Comparison of ENCODE assay signal across 24 cellular contexts in genomic region chr11:119026970-119027369, GRCh38. TPM values are rescaled to one million over a fixed set of nuclear protein-coding genes. Genes with fewer than 3 reads are reported as not detected.
DNase-seq lines count a peak whose midpoint lies in the region; FAIRE-seq and TF ChIP-seq lines count a peak whose summit lies in the region.
"Had no signal": no experiment of that assay in that cellular context is flagged by ENCODE, and none has a peak within 500 bp of the region (broad histone marks: within the 10 kb centered on the region; RNA-seq: fewer than 3 reads in every experiment).

No MANE protein-coding gene starts in this region.

- no peak overlapping the region for H2AFZ ChIP-seq in hepatocyte
- H2AFZ ChIP-seq: GM23338, PC-9 had no signal

- FAIRE-seq in D721Med (lab: Jason Lieb, UNC) (no peak), small intestine (lab: Jason Lieb, UNC) (no peak)
- FAIRE-seq: endothelial cell of umbilical vein, GM18507, TTC549 had no signal

- no peak overlapping the region for H3K4me3 ChIP-seq in hepatocyte
- H3K4me3 ChIP-seq in small intestine (ENCODE audit: low read depth in 1 of 2, low read length in 2 of 2): peak overlapping the region in 1 of 2 donors; percentile 87
- H3K4me3 ChIP-seq: GM23338, PC-9, smooth muscle cell, testis had no signal

- H3K4me2 ChIP-seq in hepatocyte: peak overlapping the region; percentile 98
- H3K4me2 ChIP-seq: GM23338, PC-9, smooth muscle cell had no signal

- WGBS in hepatocyte (ENCODE audit: low lambda C conversion rate, missing lambda C conversion rate): 66% methylated on average over 2 of the region's 2 CpGs
- 6 to 56% (median 32%) methylated on average over 2 of the region's 2 CpGs for WGBS in small intestine, 3 donors

- H3K36me3 ChIP-seq in hepatocyte (replicated peaks; ENCODE audit: insufficient read depth, low read depth): no peaks in the 10 kb centered on the region
- peaks cover 3% of the 10 kb centered on the region in 2 donors for H3K36me3 ChIP-seq in small intestine (ENCODE audit: control insufficient read depth in 2 of 2, insufficient read depth in 2 of 2, low read length in 2 of 2)

- POLR2A ChIA-PET in RWPE1 (lab: Yijun Ruan, JAX; ENCODE audit: low non-redundant PET): no interaction called here

- TF ChIP-seq CTCF in D721Med (IDR thresholded peaks at IDR 0.05; ENCODE audit: insufficient read depth, missing control alignments): no peak
- TF ChIP-seq CTCF in RWPE1 (conservative IDR thresholded peaks at IDR 0.05; ENCODE audit: low read depth): no peak
- TF ChIP-seq CTCF in hepatocyte (IDR thresholded peaks at IDR 0.05; ENCODE audit: poor library complexity): no peak

- peaks cover 50% of the 10 kb centered on the region for H3K79me2 ChIP-seq in hepatocyte

- H3K27me3 ChIP-seq in hepatocyte (no peaks in the 10 kb centered on the region), small intestine (ENCODE audit: control insufficient read depth in 2 of 2, insufficient read depth in 2 of 2, low read length in 2 of 2) (no peaks in the 10 kb centered on the region)
- H3K27me3 ChIP-seq: testis had no signal

- DNase-seq in D721Med (ENCODE audit: insufficient read length, low spot score) (peak; percentile 9), RWPE1 (ENCODE audit: low spot score) (no peak), hepatocyte (ENCODE audit: low spot score) (peak; percentile 66), small intestine (peak; percentile 91), iPS-NIHi7 (ENCODE audit: extremely low spot score) (no peak), NCI-H2029 treated with DMSO at 0.1 percent for 48 hours (lab: John Stamatoyannopoulos, UW) (no peak)
- no peak for DNase-seq in activated CD4-positive, alpha-beta T cell treated with anti-CD3 and anti-CD28 coated beads, Interleukin-2, amount 50 U/mL, for 4 hours
- DNase-seq: activated T-cell treated with anti-CD3 and anti-CD28 coated beads, Interleukin-2, amount 50 U/mL, for 24 hours; amygdala; dermis blood vessel endothelial cell; GDM1; glutamatergic neuron; Karpas-422; NCI-H524; NK-92 treated with Interleukin-12 subunit alpha and Interleukin-12 subunit beta, amount 100 ng/mL, for 24 hours; nucleus accumbens; PC-9; T-cell; testis had no signal

- H3K9me2 ChIP-seq in hepatocyte (replicated peaks; ENCODE audit: insufficient read depth): no peaks in the 10 kb centered on the region

- peaks cover 58% of the 10 kb centered on the region for H3K4me1 ChIP-seq in hepatocyte (ENCODE audit: insufficient read depth)
- H3K4me1 ChIP-seq in small intestine (ENCODE audit: control insufficient read depth in 2 of 2, insufficient read depth in 1 of 2, low read depth in 1 of 2, low read length in 1 of 2): peaks cover 2 to 4% of the 10 kb centered on the region in 2 donors

- H3K9me3 ChIP-seq in hepatocyte (ENCODE audit: low read depth) (no peaks in the 10 kb centered on the region), small intestine (ENCODE audit: control insufficient read depth, low read depth) (no peaks in the 10 kb centered on the region)
- H3K9me3 ChIP-seq: testis had no signal

- no peaks in the 10 kb centered on the region for H4K20me1 ChIP-seq in hepatocyte (ENCODE audit: insufficient read depth, poor library complexity, severe bottlenecking)

- H3K27ac ChIP-seq in RWPE1 (peak overlapping the region; percentile 81), hepatocyte (peak overlapping the region; percentile 91), small intestine (ENCODE audit: low read depth in 1 of 2, low read length in 1 of 2) (peak overlapping the region; percentile 64 to 73)
- H3K27ac ChIP-seq: PC-9, testis had no signal

- CTCF ChIA-PET in RWPE1 (lab: Yijun Ruan, JAX): interaction anchor here (0.7 kb wide), 1 partner anchor 8 kb away, joined by 3 read pairs; no protein-coding TSS in a partner anchor

RNA-seq across cellular contexts. Expression of gene SLC37A4, which starts 3.7 kb away (rescaled TPM):
- total RNA-seq in hepatocyte: 68.0 and 87.4 TPM in 2 replicates
- polyA plus RNA-seq in hepatocyte: 63.5 and 82.3 TPM in 2 replicates
- polyA plus RNA-seq in small intestine: 100 to 1,000 TPM in 1 of 3 donors, 10 to 100 TPM in 2; 57.9 to 124 (median 70.0) TPM

RNA-seq across cellular contexts. Expression of gene TRAPPC4, which starts 8.4 kb away (rescaled TPM):
- total RNA-seq in hepatocyte: 78.5 and 96.1 TPM in 2 replicates
- 174 and 175 TPM in 2 replicates for polyA plus RNA-seq in hepatocyte
- 100 to 1,000 TPM in 1 of 3 donors, 10 to 100 TPM in 2; 59.1 to 103 (median 82.5) TPM for polyA plus RNA-seq in small intestine

RNA-seq across cellular contexts. Expression of gene RPS25, which starts 8.8 kb away (rescaled TPM):
- total RNA-seq in hepatocyte: 1,502 and 1,568 TPM in 2 replicates
- polyA plus RNA-seq in hepatocyte: 1,058 and 1,100 TPM in 2 replicates
- 1,000 to 10,000 TPM; 1,321 to 2,444 (median 2,119) TPM for polyA plus RNA-seq in small intestine

RNA-seq across cellular contexts. Expression of gene CENATAC, which starts 29.0 kb away (rescaled TPM):
- 26.2 and 28.2 TPM in 2 replicates for total RNA-seq in hepatocyte
- polyA plus RNA-seq in hepatocyte: 22.6 and 24.5 TPM in 2 replicates
- polyA plus RNA-seq in small intestine: 10 to 100 TPM; 12.9 to 50.1 (median 25.9) TPM

RNA-seq across cellular contexts. Expression of gene HYOU1, which starts 30.0 kb away (rescaled TPM):
- total RNA-seq in hepatocyte: 168 and 197 TPM in 2 replicates
- polyA plus RNA-seq in hepatocyte (122 and 125 TPM in 2 replicates), small intestine (100 to 1,000 TPM in 1 of 3 donors, 10 to 100 TPM in 2; 17.4 to 127 (median 22.7) TPM)

Comparison
In these comparisons a context has a peak if more than half of its experiments do, and no peak if none do; other contexts are left out.
1. DNase-seq: peak in D721Med (single experiment), hepatocyte (single experiment) and small intestine (single experiment); none in RWPE1 (single experiment), iPS-NIHi7 (single experiment), activated CD4-positive, alpha-beta T cell treated with anti-CD3 and anti-CD28 coated beads, Interleukin-2, amount 50 U/mL, for 4 hours (0 of 2) and NCI-H2029 treated with DMSO at 0.1 percent for 48 hours (single experiment).
2. Peak in every context shown above with its lines, with median percentiles within 50 percentile points of each other: H3K27ac ChIP-seq.